In the genomic region with DNA sequence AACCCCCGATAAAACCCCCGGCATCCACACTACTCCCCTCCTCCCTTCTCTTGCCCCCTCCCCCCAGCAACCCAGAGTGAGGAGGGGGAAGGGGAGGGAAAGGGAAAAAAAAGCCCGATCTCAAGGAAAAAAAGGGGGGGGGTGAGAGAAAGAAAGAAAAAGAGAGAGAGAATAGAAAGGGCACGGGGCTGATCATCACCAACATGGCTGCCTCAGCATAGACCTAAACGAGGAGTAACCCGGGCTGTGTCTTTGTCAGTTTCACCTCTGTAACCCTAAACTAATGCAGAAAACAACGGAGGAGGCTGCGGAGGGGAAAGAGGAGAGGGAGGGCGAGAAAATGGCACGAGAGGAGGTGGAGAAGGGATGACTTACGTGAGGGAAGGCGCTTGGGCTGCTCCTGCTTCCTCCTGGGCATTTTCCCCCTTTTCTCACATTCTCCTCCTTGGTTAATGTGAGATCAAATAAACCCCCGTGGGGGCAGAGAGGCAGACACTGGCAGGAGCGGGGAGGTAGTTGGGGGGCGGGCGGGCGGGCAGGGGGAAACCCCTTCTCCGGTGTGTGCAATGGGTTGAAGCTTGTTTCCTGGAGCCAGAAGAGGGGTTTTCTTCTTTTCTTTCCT, we compare ENCODE assay signal across 8 cellular contexts. TPM values are rescaled to one million over a fixed set of nuclear protein-coding genes. Genes with fewer than 3 reads are reported as not detected.
A peak's percentile ranks its signal among the peaks of the same experiment; 100 is the strongest.
DNase-seq lines count a peak whose midpoint lies in the region; ATAC-seq and TF ChIP-seq lines count a peak whose summit lies in the region.

No MANE protein-coding gene starts in this region.

- no peaks in the 10 kb centered on the region for H3K9me3 ChIP-seq in breast epithelium

- H3K4me3 ChIP-seq in breast epithelium, result peak overlapping the region; percentile 80 to 97 (median 88)

- no peak for TF ChIP-seq POLR2A in breast epithelium (IDR thresholded peaks at IDR 0.05)

- DNase-seq in GM10266 (ENCODE audit: extremely low spot score) (peak; percentile 65), HPDE6-E6E7 (ENCODE audit: extremely low spot score) (peak; percentile 23), T-helper 9 cell (peak; percentile 13), breast epithelium (ENCODE audit: low spot score in 2 of 2) (no peak), kidney glomerular epithelial cell (lab: John Stamatoyannopoulos, UW) (peak; percentile 31), NCI-H524 treated with DMSO at 0.1 percent for 48 hours (lab: John Stamatoyannopoulos, UW) (no peak)
- peak; percentile 40 for DNase-seq in stimulated activated CD4-positive, alpha-beta T cell treated with anti-CD3 and anti-CD28 coated beads, Interleukin-1b, Interleukin-23, amount 100 ng/mL, for 48 hours

- TF ChIP-seq CTCF in GM10266 (IDR thresholded peaks at IDR 0.05; ENCODE audit: control insufficient read depth, insufficient read depth, low read depth, missing control alignments) (no peak), breast epithelium (IDR thresholded peaks at IDR 0.05) (no peak)

- no peaks in the 10 kb centered on the region for H3K4me1 ChIP-seq in breast epithelium

- no peaks in the 10 kb centered on the region for H3K36me3 ChIP-seq in breast epithelium

- H3K27me3 ChIP-seq in breast epithelium, result no peaks in the 10 kb centered on the region

- ATAC-seq in HG03108 (IDR thresholded peaks at IDR 0.05; ENCODE audit: unreplicated experiment), result no peak

- intact Hi-C loops in breast epithelium (cut with DNase I; ENCODE audit: low total_unique reads), result no loop called here

- peak overlapping the region; percentile 95 to 99 for H3K27ac ChIP-seq in breast epithelium

RNA-seq across cellular contexts. Expression of gene ZNF827, which starts 0.5 kb away (rescaled TPM):
- 10 to 100 TPM; 18.6 to 21.1 (median 19.0) TPM for total RNA-seq in breast epithelium

Comparison
In these comparisons a context has a peak if more than half of its experiments do, and no peak if none do; other contexts are left out.
1. DNase-seq: peak in GM10266 (single experiment), HPDE6-E6E7 (single experiment), T-helper 9 cell (single experiment), kidney glomerular epithelial cell (single experiment) and stimulated activated CD4-positive, alpha-beta T cell treated with anti-CD3 and anti-CD28 coated beads, Interleukin-1b, Interleukin-23, amount 100 ng/mL, for 48 hours (single experiment); none in breast epithelium (0 of 2) and NCI-H524 treated with DMSO at 0.1 percent for 48 hours (single experiment).